ENCODE assay signal across 8 cellular contexts in genomic region chr22:43923631-43924548, GRCh38. TPM values are rescaled to one million over a fixed set of nuclear protein-coding genes. Genes with fewer than 3 reads are reported as not detected.
DNase-seq lines count a peak whose midpoint lies in the region; ATAC-seq and TF ChIP-seq lines count a peak whose summit lies in the region.

TSS of gene PNPLA3 (plus strand) at chr22:43923805. CDS start at chr22:43923912, 107 bp downstream.

- no peaks in the 10 kb centered on the region for H3K36me3 ChIP-seq in OCI-LY7 (ENCODE audit: insufficient read depth, low read length)

- H3K27me3 ChIP-seq in mononuclear cell (ENCODE audit: insufficient read depth, low read length) = peaks cover 14% of the 10 kb centered on the region

- no peak within 1 kb of the TSS for H3K27ac ChIP-seq in OCI-LY7 (ENCODE audit: low read depth, low read length, poor library complexity, severe bottlenecking)

- no peak within 1 kb of the TSS for H3K4me2 ChIP-seq in OCI-LY7 (ENCODE audit: low read length)

- DNase-seq in C1 segment of cervical spinal cord (lab: John Stamatoyannopoulos, UW) (peak in 13 of 14 donors; percentile 16 to 85 (median 73)), HT-29 (ENCODE audit: low spot score) (peak; percentile 27), OCI-LY7 (ENCODE audit: low spot score) (no peak), activated T-cell treated with anti-CD3 and anti-CD28 coated beads for 48 hours (ENCODE audit: low read depth) (peak; percentile 72), epithelial cell of proximal tubule (ENCODE audit: low read depth) (no peak)
- DNase-seq in stimulated activated CD8-positive, alpha-beta memory T cell treated with anti-CD3 and anti-CD28 coated beads, Interleukin-15, amount 100 ng/mL, for 24 hours (ENCODE audit: low read depth) = peak; percentile 56

- no peaks in the 10 kb centered on the region for H3K79me2 ChIP-seq in OCI-LY7 (ENCODE audit: insufficient read depth, low read depth, low read length)

- intact Hi-C loops in OCI-LY7 (cut with micrococcal nuclease; ENCODE audit: unreplicated experiment) = no loop called here

- H3K4me3 ChIP-seq in OCI-LY7 (ENCODE audit: low read depth, low read length, poor library complexity, severe bottlenecking) = no peak within 1 kb of the TSS
- peak within 1 kb of the TSS; percentile 82 for H3K4me3 ChIP-seq in epithelial cell of proximal tubule (ENCODE audit: low read depth, low read length)
- H3K4me3 ChIP-seq in mononuclear cell (ENCODE audit: low read length) = peak within 1 kb of the TSS; percentile 27

- no peaks in the 10 kb centered on the region for H4K20me1 ChIP-seq in OCI-LY7 (ENCODE audit: insufficient read depth, low read length)

- H3K4me1 ChIP-seq in OCI-LY7 (ENCODE audit: insufficient read depth, low read length, poor library complexity, severe bottlenecking) = no peaks in the 10 kb centered on the region
- H3K4me1 ChIP-seq in mononuclear cell (ENCODE audit: insufficient read depth, low read length) = peaks cover 13% of the 10 kb centered on the region

- no TSS peak for BruUV-seq in OCI-LY7 (replicated peaks; lab: Mats Ljungman, UMichigan)

- peak within 1 kb of the TSS; percentile 46; the same call in 1 of the 2 replicates for H2AFZ ChIP-seq in OCI-LY7 (ENCODE audit: low read length)

- no peaks in the 10 kb centered on the region for H3K9me2 ChIP-seq in OCI-LY7 (ENCODE audit: insufficient read depth, low read length)

- POLR2A ChIA-PET in OCI-LY7 (lab: Charles Lee) = no interaction called here

- CTCF ChIA-PET in OCI-LY7 (lab: Charles Lee; ENCODE audit: unreplicated experiment) = no interaction called here

- H3K9me3 ChIP-seq in OCI-LY7 (ENCODE audit: low read length) (no peaks in the 10 kb centered on the region), mononuclear cell (ENCODE audit: low read depth, low read length) (no peaks in the 10 kb centered on the region)

- ATAC-seq in HG02678 (IDR thresholded peaks at IDR 0.05; ENCODE audit: unreplicated experiment) = no peak

- TF ChIP-seq CTCF in OCI-LY7 (conservative IDR thresholded peaks at IDR 0.05; ENCODE audit: low read length) = no peak
- peak; percentile 36 for TF ChIP-seq CTCF in epithelial cell of proximal tubule (conservative IDR thresholded peaks at IDR 0.05; ENCODE audit: low read depth, low read length)

RNA-seq across cellular contexts. Expression of gene PNPLA3, which starts in this region (rescaled TPM):
- 0.15 TPM in 1 of 2 replicates, not detected in the other for total RNA-seq in HT-29 (2014; rRNA removed; shearing (Covaris generic))
- total RNA-seq in OCI-LY7 (2014; rRNA removed; shearing (Covaris generic)) = not detected in 2 replicates
- total RNA-seq in OCI-LY7 (2022) (not detected in 2 replicates), epithelial cell of proximal tubule (7.6 and 12.4 TPM in 2 replicates), mononuclear cell (not detected)

Comparison
In these comparisons a context has a peak if more than half of its experiments do, and no peak if none do; other contexts are left out.
1. Peak in DNase-seq in HT-29; RNA of the gene not detected or under 1 TPM.
2. DNase-seq: peak in C1 segment of cervical spinal cord (13 of 14), activated T-cell treated with anti-CD3 and anti-CD28 coated beads for 48 hours (single experiment) and stimulated activated CD8-positive, alpha-beta memory T cell treated with anti-CD3 and anti-CD28 coated beads, Interleukin-15, amount 100 ng/mL, for 24 hours (single experiment); none in OCI-LY7 (single experiment) and epithelial cell of proximal tubule (single experiment).